Comparison of ENCODE assay signal across 9 cellular contexts in the genomic region with DNA sequence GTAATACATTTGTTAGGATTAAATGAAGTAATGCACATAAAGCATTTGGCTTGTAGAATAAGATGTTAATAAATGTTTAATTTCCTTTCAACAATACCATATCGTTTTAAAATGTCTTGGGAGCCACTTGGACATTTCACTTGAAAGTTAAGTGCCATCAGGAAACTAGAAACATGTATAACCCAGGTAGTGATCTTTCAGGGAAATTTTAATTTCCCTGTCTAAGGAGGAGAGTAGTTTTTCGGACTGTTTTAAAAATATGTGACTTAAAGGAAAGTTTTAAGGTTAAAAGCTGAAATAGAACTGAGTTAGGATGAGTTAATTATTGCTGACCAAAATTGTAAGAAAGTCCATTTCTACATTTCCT. TPM values are rescaled to one million over a fixed set of nuclear protein-coding genes. Genes with fewer than 3 reads are reported as not detected.
A peak's percentile ranks its signal among the peaks of the same experiment; 100 is the strongest.
DNase-seq lines count a peak whose midpoint lies in the region; ATAC-seq, FAIRE-seq and TF ChIP-seq lines count a peak whose summit lies in the region.
"Had no signal": no experiment of that assay in that cellular context is flagged by ENCODE, and none has a peak within 500 bp of the region (broad histone marks: within the 10 kb centered on the region; RNA-seq: fewer than 3 reads in every experiment).

No MANE protein-coding gene starts in this region.

- H3K27me3 ChIP-seq in hepatocyte (no peaks in the 10 kb centered on the region), smooth muscle cell (ENCODE audit: low read depth) (no peaks in the 10 kb centered on the region), BE2C (no peaks in the 10 kb centered on the region)

- FAIRE-seq in GM19239 (lab: Jason Lieb, UNC) = peak; percentile 69

- POLR2A ChIA-PET in T-cell (lab: Charles Lee) = interaction anchor here (0.7 to 2.9 kb wide), 5 partner anchors 11 to 120 kb away, joined by 3 to 30 read pairs (median 5); no protein-coding TSS in a partner anchor

- H2AFZ ChIP-seq in hepatocyte (no peak overlapping the region), smooth muscle cell (ENCODE audit: low read depth) (no peak overlapping the region)

- peak overlapping the region; percentile 95 to 96 for H3K27ac Mint-ChIP-seq in T-cell

- H3K4me1 Mint-ChIP-seq in T-cell = peaks cover 90 to 92% (median 91%) of the 10 kb centered on the region in 3 donors

- H3K36me3 Mint-ChIP-seq in T-cell = peaks cover 26% of the 10 kb centered on the region

- H3K4me1 ChIP-seq in hepatocyte (ENCODE audit: insufficient read depth) = peaks cover 11% of the 10 kb centered on the region
- peaks cover 6% of the 10 kb centered on the region for H3K4me1 ChIP-seq in smooth muscle cell (ENCODE audit: low read depth)
- H3K4me1 ChIP-seq in BE2C = no peaks in the 10 kb centered on the region

- H3K9me3 Mint-ChIP-seq in T-cell = no peaks in the 10 kb centered on the region

- H3K79me2 ChIP-seq in hepatocyte (peaks cover 79% of the 10 kb centered on the region), smooth muscle cell (ENCODE audit: low read depth) (peaks cover 83% of the 10 kb centered on the region)

- H3K36me3 ChIP-seq in hepatocyte (replicated peaks; ENCODE audit: insufficient read depth, low read depth) = no peaks in the 10 kb centered on the region
- no peaks in the 10 kb centered on the region for H3K36me3 ChIP-seq in smooth muscle cell (ENCODE audit: low read depth)
- no peaks in the 10 kb centered on the region for H3K36me3 ChIP-seq in BE2C

- CTCF ChIA-PET in T-cell (lab: Charles Lee) = interaction anchor here (0.6 to 1.5 kb wide), 3 partner anchors 8 to 29 kb away, joined by 4 to 7 read pairs (median 4); no protein-coding TSS in a partner anchor

- no peaks in the 10 kb centered on the region for H3K27me3 Mint-ChIP-seq in T-cell

- TF ChIP-seq CTCF in hepatocyte (IDR thresholded peaks at IDR 0.05; ENCODE audit: poor library complexity) (no peak), smooth muscle cell (IDR thresholded peaks at IDR 0.05; ENCODE audit: borderline replicate concordance, insufficient read depth, poor library complexity, severe bottlenecking) (no peak), BE2C (IDR thresholded peaks at IDR 0.05; ENCODE audit: low read depth, low read length) (no peak)

- peak overlapping the region; percentile 75 to 81 (median 77) for H3K4me3 Mint-ChIP-seq in T-cell

- peak overlapping the region; percentile 86 for H3K27ac ChIP-seq in hepatocyte
- peak overlapping the region; percentile 87 for H3K27ac ChIP-seq in smooth muscle cell (ENCODE audit: low read depth)

- H3K9me3 ChIP-seq in hepatocyte (ENCODE audit: low read depth) (no peaks in the 10 kb centered on the region), smooth muscle cell (replicated peaks; ENCODE audit: low read depth) (no peaks in the 10 kb centered on the region), BE2C (no peaks in the 10 kb centered on the region; the same call in 1 of the 2 replicates)

- peak overlapping the region; percentile 55 for H3K9ac ChIP-seq in smooth muscle cell (ENCODE audit: low read depth)

- H3F3A ChIP-seq in smooth muscle cell (ENCODE audit: low read depth) = peaks cover 6% of the 10 kb centered on the region

- H3K4me2 ChIP-seq in hepatocyte = peak overlapping the region; percentile 62
- H3K4me2 ChIP-seq in smooth muscle cell = peak overlapping the region; percentile 50

- H3K9me2 ChIP-seq in hepatocyte (replicated peaks; ENCODE audit: insufficient read depth) = no peaks in the 10 kb centered on the region

- H4K20me1 ChIP-seq in hepatocyte (ENCODE audit: insufficient read depth, poor library complexity, severe bottlenecking) (no peaks in the 10 kb centered on the region), smooth muscle cell (ENCODE audit: low read depth) (peaks cover 66% of the 10 kb centered on the region)

- H3K4me3 ChIP-seq in hepatocyte (no peak overlapping the region), smooth muscle cell (peak overlapping the region; percentile 30), BE2C (ENCODE audit: low read depth, low read length) (no peak overlapping the region)

- WGBS in hepatocyte (ENCODE audit: low lambda C conversion rate, missing lambda C conversion rate) = 74% methylated on average over 2 of the region's 2 CpGs
- 85% methylated on average over 2 of the region's 2 CpGs for WGBS in smooth muscle cell (ENCODE audit: low lambda C conversion rate)

- DNase-seq in GM19239 (ENCODE audit: insufficient read length, low spot score) = no peak
- DNase-seq in T-cell = no peak
- DNase-seq in hepatocyte (ENCODE audit: low spot score) = no peak
- no peak for DNase-seq in smooth muscle cell (lab: John Stamatoyannopoulos, UW; ENCODE audit: unreplicated experiment)
- no peak for DNase-seq in BE2C
- DNase-seq in DMS53 treated with DMSO at 0.1 percent for 48 hours (lab: John Stamatoyannopoulos, UW; ENCODE audit: unreplicated experiment) = no peak
- no peak for DNase-seq in stimulated activated CD4-positive, alpha-beta T cell treated with anti-CD3 and anti-CD28 coated beads, Interleukin-4, amount 100 ng/mL, for 4 hours
- DNase-seq: GDM1, NCI-H1436 had no signal

- ATAC-seq in T-cell (replicated peaks in 1 of 4) = no peak

RNA-seq across cellular contexts. Expression of gene CDC42SE2, which starts 18.0 kb away (rescaled TPM):
- total RNA-seq in T-cell (100 to 1,000 TPM; 229 to 259 (median 238) TPM), hepatocyte (45.4 and 51.5 TPM in 2 replicates), smooth muscle cell (24.0 and 31.5 TPM in 2 replicates)
- polyA plus RNA-seq in hepatocyte (21.9 and 27.2 TPM in 2 replicates), smooth muscle cell (12.6 and 16.4 TPM in 2 replicates)
- 9.1 TPM for polyA plus RNA-seq in BE2C (2012; ENCODE audit: insufficient read depth, insufficient read length, low read depth)
